8 cellular contexts compared by ENCODE assay signal in genomic region chr15:52018244-52018643, GRCh38. TPM values are rescaled to one million over a fixed set of nuclear protein-coding genes. Genes with fewer than 3 reads are reported as not detected.
A peak's percentile ranks its signal among the peaks of the same experiment; 100 is the strongest.
DNase-seq lines count a peak whose midpoint lies in the region; ATAC-seq and TF ChIP-seq lines count a peak whose summit lies in the region.

No MANE protein-coding gene starts in this region.

- peaks cover 43% of the 10 kb centered on the region for H3K4me1 Mint-ChIP-seq in activated CD4-positive, alpha-beta memory T cell treated with anti-CD3 and anti-CD28 coated beads for 36 hours (ENCODE audit: low read depth)
- H3K4me1 Mint-ChIP-seq in glutamatergic neuron (ENCODE audit: low read depth, unreplicated experiment) = peaks cover 5% of the 10 kb centered on the region
- H3K4me1 Mint-ChIP-seq in stimulated activated naive CD8-positive, alpha-beta T cell treated with anti-CD3 and anti-CD28 coated beads, Interleukin-15, amount 100 ng/mL, for 72 hours = peaks cover 57% of the 10 kb centered on the region

- peak; percentile 15 for DNase-seq in HS-27A (ENCODE audit: low read depth)
- no peak for DNase-seq in activated CD4-positive, alpha-beta memory T cell treated with anti-CD3 and anti-CD28 coated beads for 36 hours
- DNase-seq in glutamatergic neuron = no peak
- DNase-seq in stimulated activated naive CD8-positive, alpha-beta T cell treated with anti-CD3 and anti-CD28 coated beads, Interleukin-15, amount 100 ng/mL, for 72 hours = no peak
- no peak for DNase-seq in activated CD4-positive, CD25-positive, alpha-beta regulatory T cell treated with anti-CD3 and anti-CD28 coated beads, Interleukin-2, amount 50 U/mL, for 72 hours
- no peak for DNase-seq in NCI-H187 treated with DMSO at 0.1 percent for 48 hours (lab: John Stamatoyannopoulos, UW)
- no peak for DNase-seq in COR-L47 (lab: John Stamatoyannopoulos, UW)
- no peak for DNase-seq in stimulated activated naive CD4-positive, alpha-beta T cell (lab: John Stamatoyannopoulos, UW)

- H3K36me3 Mint-ChIP-seq in activated CD4-positive, alpha-beta memory T cell treated with anti-CD3 and anti-CD28 coated beads for 36 hours = peaks cover 8% of the 10 kb centered on the region
- H3K36me3 Mint-ChIP-seq in glutamatergic neuron (ENCODE audit: unreplicated experiment) = peaks cover 4% of the 10 kb centered on the region

- H3K27me3 Mint-ChIP-seq in activated CD4-positive, alpha-beta memory T cell treated with anti-CD3 and anti-CD28 coated beads for 36 hours = no peaks in the 10 kb centered on the region
- H3K27me3 Mint-ChIP-seq in glutamatergic neuron (ENCODE audit: unreplicated experiment) = peaks cover 18% of the 10 kb centered on the region
- peaks cover 11% of the 10 kb centered on the region for H3K27me3 Mint-ChIP-seq in stimulated activated naive CD8-positive, alpha-beta T cell treated with anti-CD3 and anti-CD28 coated beads, Interleukin-15, amount 100 ng/mL, for 72 hours

- TF ChIP-seq CTCF in glutamatergic neuron (IDR thresholded peaks at IDR 0.05; ENCODE audit: partially characterized antibody, unreplicated experiment) = no peak

- H3K4me3 Mint-ChIP-seq in activated CD4-positive, alpha-beta memory T cell treated with anti-CD3 and anti-CD28 coated beads for 36 hours = peak overlapping the region; percentile 98
- peak overlapping the region; percentile 90 for H3K4me3 Mint-ChIP-seq in glutamatergic neuron (ENCODE audit: unreplicated experiment)
- H3K4me3 Mint-ChIP-seq in stimulated activated naive CD8-positive, alpha-beta T cell treated with anti-CD3 and anti-CD28 coated beads, Interleukin-15, amount 100 ng/mL, for 72 hours = peak overlapping the region; percentile 96 to 98

- intact Hi-C loops in activated CD4-positive, alpha-beta memory T cell treated with anti-CD3 and anti-CD28 coated beads for 36 hours (cut with micrococcal nuclease) = loop anchor here (10.0 kb wide), 2 partner anchors 193 to 447 kb away; partner anchors contain the start of gene TMOD3

- H3K9me3 Mint-ChIP-seq in activated CD4-positive, alpha-beta memory T cell treated with anti-CD3 and anti-CD28 coated beads for 36 hours = no peaks in the 10 kb centered on the region
- H3K9me3 Mint-ChIP-seq in glutamatergic neuron (ENCODE audit: unreplicated experiment) = peaks cover 11% of the 10 kb centered on the region
- no peaks in the 10 kb centered on the region for H3K9me3 Mint-ChIP-seq in stimulated activated naive CD8-positive, alpha-beta T cell treated with anti-CD3 and anti-CD28 coated beads, Interleukin-15, amount 100 ng/mL, for 72 hours

- POLR2A ChIA-PET in activated CD4-positive, alpha-beta memory T cell treated with anti-CD3 and anti-CD28 coated beads for 36 hours (lab: Charles Lee) = interaction anchor here (4.1 kb wide), 1 partner anchor 11 kb away, joined by 32 read pairs; no protein-coding TSS in a partner anchor

- no peak for ATAC-seq in stimulated activated naive CD8-positive, alpha-beta T cell treated with anti-CD3 and anti-CD28 coated beads, Interleukin-15, amount 100 ng/mL, for 72 hours

- H3K27ac Mint-ChIP-seq in activated CD4-positive, alpha-beta memory T cell treated with anti-CD3 and anti-CD28 coated beads for 36 hours = peak overlapping the region; percentile 99
- peak overlapping the region; percentile 81 for H3K27ac Mint-ChIP-seq in glutamatergic neuron (ENCODE audit: unreplicated experiment)
- peak overlapping the region in 1 of 2 donors; percentile 99 for H3K27ac Mint-ChIP-seq in stimulated activated naive CD8-positive, alpha-beta T cell treated with anti-CD3 and anti-CD28 coated beads, Interleukin-15, amount 100 ng/mL, for 72 hours

- CTCF ChIA-PET in activated CD4-positive, alpha-beta memory T cell treated with anti-CD3 and anti-CD28 coated beads for 36 hours (lab: Charles Lee) = interaction anchor here (3.5 kb wide), 1 partner anchor 11 kb away, joined by 18 read pairs; no protein-coding TSS in a partner anchor

RNA-seq across cellular contexts. Expression of gene MAPK6, which starts 0.8 kb away (rescaled TPM):
- 10 to 100 TPM; 39.9 to 40.8 TPM for total RNA-seq in activated CD4-positive, alpha-beta memory T cell treated with anti-CD3 and anti-CD28 coated beads for 36 hours
- 109 TPM for total RNA-seq in glutamatergic neuron (ENCODE audit: unreplicated experiment)

RNA-seq across cellular contexts. Expression of gene LEO1, which starts 46.7 kb away (rescaled TPM):
- 10 to 100 TPM; 27.3 to 28.3 TPM for total RNA-seq in activated CD4-positive, alpha-beta memory T cell treated with anti-CD3 and anti-CD28 coated beads for 36 hours
- 22.7 TPM for total RNA-seq in glutamatergic neuron (ENCODE audit: unreplicated experiment)
